17 cellular contexts compared by ENCODE assay signal in genomic region chrX:3244955-3245354, GRCh38.
DNase-seq lines count a peak whose midpoint lies in the region; ATAC-seq, FAIRE-seq and TF ChIP-seq lines count a peak whose summit lies in the region.
"Had no signal": no experiment of that assay in that cellular context is flagged by ENCODE, and none has a peak within 500 bp of the region (broad histone marks: within the 10 kb centered on the region; RNA-seq: fewer than 3 reads in every experiment).

No MANE protein-coding gene starts in this region.

- peaks cover 6% of the 10 kb centered on the region for H3K4me1 ChIP-seq in astrocyte (ENCODE audit: insufficient read depth, low read length)
- no peaks in the 10 kb centered on the region for H3K4me1 ChIP-seq in effector memory CD4-positive, alpha-beta T cell (ENCODE audit: control insufficient read depth, insufficient read depth, low read length, poor library complexity, severe bottlenecking)
- H3K4me1 ChIP-seq: gastrocnemius medialis, left lung had no signal

- no peak overlapping the region for H3K4me3 ChIP-seq in astrocyte (ENCODE audit: insufficient read depth, low read depth, low read length)
- H3K4me3 ChIP-seq in effector memory CD4-positive, alpha-beta T cell (ENCODE audit: insufficient read depth, low read depth, low read length, poor library complexity, severe bottlenecking), result no peak overlapping the region
- H3K4me3 ChIP-seq: gastrocnemius medialis, left lung had no signal

- peak overlapping the region; percentile 99 for H3K27ac Mint-ChIP-seq in HFFc6
- H3K27ac Mint-ChIP-seq in astrocyte (ENCODE audit: unreplicated experiment), result peak overlapping the region; percentile 66

- peak; percentile 100 for FAIRE-seq in astrocyte (lab: Jason Lieb, UNC)
- FAIRE-seq: GM19239 had no signal

- H3K36me3 ChIP-seq in astrocyte (ENCODE audit: insufficient read depth, low read length), result no peaks in the 10 kb centered on the region
- no peaks in the 10 kb centered on the region for H3K36me3 ChIP-seq in effector memory CD4-positive, alpha-beta T cell (ENCODE audit: control insufficient read depth, insufficient read depth, low read length)
- H3K36me3 ChIP-seq: gastrocnemius medialis, left lung had no signal

- H3K4me3 Mint-ChIP-seq in HFFc6 (peak overlapping the region; percentile 88), astrocyte (ENCODE audit: unreplicated experiment) (no peak overlapping the region)

- DNase-seq in AG08395 (ENCODE audit: low spot score) (peak; percentile 6), HFFc6 (no peak), astrocyte (ENCODE audit: low read depth) (no peak), kidney tubule cell (ENCODE audit: low spot score) (peak; percentile 9), midbrain (lab: John Stamatoyannopoulos, UW) (no peak), DMS53 (lab: John Stamatoyannopoulos, UW) (no peak)
- DNase-seq in effector memory CD4-positive, alpha-beta T cell, result no peak
- DNase-seq: activated CD4-positive, alpha-beta T cell treated with anti-CD3 and anti-CD28 coated beads for 48 hours; gastrocnemius medialis; left lung; NCI-H1694; NCI-H774; stimulated activated CD4-positive, alpha-beta T cell treated with anti-CD3 and anti-CD28 coated beads, Interleukin-1b, Interleukin-23, amount 100 ng/mL, for 48 hours; stimulated activated naive CD8-positive, alpha-beta T cell treated with anti-CD3 and anti-CD28 coated beads, Interleukin-15, Interleukin-2, amounts not matched to agents 100 U/mL and 50 U/mL, for 24 hours; T-helper 1 cell had no signal

- no peaks in the 10 kb centered on the region for H3K9me3 Mint-ChIP-seq in HFFc6
- peaks cover 6% of the 10 kb centered on the region for H3K9me3 Mint-ChIP-seq in astrocyte (ENCODE audit: unreplicated experiment)

- no peaks in the 10 kb centered on the region for H3K9me3 ChIP-seq in astrocyte (ENCODE audit: insufficient read depth, low read depth, low read length)
- no peaks in the 10 kb centered on the region for H3K9me3 ChIP-seq in effector memory CD4-positive, alpha-beta T cell (ENCODE audit: control insufficient read depth, low read length)
- H3K9me3 ChIP-seq: gastrocnemius medialis, left lung had no signal

- H3K27me3 Mint-ChIP-seq in HFFc6 (ENCODE audit: insufficient read depth) (no peaks in the 10 kb centered on the region), astrocyte (ENCODE audit: low read depth, unreplicated experiment) (no peaks in the 10 kb centered on the region)

- H3K27ac ChIP-seq in astrocyte (ENCODE audit: low read depth, low read length), result peak overlapping the region; percentile 81
- H3K27ac ChIP-seq in effector memory CD4-positive, alpha-beta T cell (ENCODE audit: insufficient read depth, low read length, poor library complexity, severe bottlenecking), result no peak overlapping the region
- H3K27ac ChIP-seq: gastrocnemius medialis, left lung had no signal

- peak overlapping the region; percentile 85 for H3K4me2 ChIP-seq in astrocyte (ENCODE audit: low read length)

- H3K36me3 Mint-ChIP-seq in HFFc6 (ENCODE audit: low read depth) (0 out of 2 replicates have a peak, but pooled peaks cover 4% of the 10 kb centered on the region), astrocyte (ENCODE audit: low read depth, unreplicated experiment) (no peaks in the 10 kb centered on the region)

- H3K4me1 Mint-ChIP-seq in HFFc6 (ENCODE audit: low read depth), result peaks cover 29% of the 10 kb centered on the region
- peaks cover 9% of the 10 kb centered on the region for H3K4me1 Mint-ChIP-seq in astrocyte (ENCODE audit: low read depth, unreplicated experiment)

- no peaks in the 10 kb centered on the region for H3K79me2 ChIP-seq in astrocyte (ENCODE audit: insufficient read depth, low read length)

- ATAC-seq in GM18909 (IDR thresholded peaks at IDR 0.05; ENCODE audit: poor library complexity, unreplicated experiment), result no peak
- ATAC-seq: gastrocnemius medialis; stimulated activated naive CD8-positive, alpha-beta T cell treated with anti-CD3 and anti-CD28 coated beads, Interleukin-15, Interleukin-2, amounts not matched to agents 100 U/mL and 50 U/mL, for 24 hours had no signal

- no peaks in the 10 kb centered on the region for H3K27me3 ChIP-seq in astrocyte (ENCODE audit: insufficient read depth, low read length)
- no peaks in the 10 kb centered on the region for H3K27me3 ChIP-seq in effector memory CD4-positive, alpha-beta T cell (replicated peaks; ENCODE audit: control insufficient read depth, insufficient read depth, low read length, poor library complexity, severe bottlenecking)
- H3K27me3 ChIP-seq: gastrocnemius medialis, left lung had no signal

- TF ChIP-seq CTCF in HFFc6 (IDR thresholded peaks at IDR 0.05) (peak; percentile 49), astrocyte (IDR thresholded peaks at IDR 0.05; ENCODE audit: insufficient read depth, low read depth, low read length) (no peak)

- no peak overlapping the region for H2AFZ ChIP-seq in astrocyte (ENCODE audit: low read depth, low read length)

- H3K9ac ChIP-seq in astrocyte (ENCODE audit: low read length), result peak overlapping the region; percentile 47

- no peaks in the 10 kb centered on the region for H4K20me1 ChIP-seq in astrocyte (ENCODE audit: insufficient read depth, low read length)

Comparison
In these comparisons a context has a peak if more than half of its experiments do, and no peak if none do; other contexts are left out.
1. DNase-seq: peak in AG08395 (single experiment) and kidney tubule cell (single experiment); none in HFFc6 (single experiment), astrocyte (single experiment), effector memory CD4-positive, alpha-beta T cell (0 of 3), midbrain (single experiment) and DMS53 (single experiment).